9 cellular contexts compared by ENCODE assay signal in the genomic region with DNA sequence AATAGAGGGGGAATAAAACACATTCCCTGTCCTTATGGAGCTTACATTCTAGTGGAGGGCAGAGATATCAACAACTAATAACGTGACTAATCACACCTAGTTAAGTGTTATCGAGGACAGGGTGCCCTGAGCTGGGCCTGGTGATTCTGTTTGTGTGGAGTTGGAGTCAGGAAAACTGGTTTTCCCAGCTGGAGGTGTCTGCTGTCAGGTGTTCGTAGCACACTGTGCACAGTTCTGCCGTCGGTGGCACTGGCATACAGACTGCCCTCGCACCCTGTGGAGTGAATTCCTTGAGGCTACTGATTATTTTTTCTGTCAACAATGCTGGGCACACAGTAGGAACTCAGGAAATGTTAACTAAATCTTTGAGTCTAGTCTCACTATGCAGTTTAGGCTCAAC. TPM values are rescaled to one million over a fixed set of nuclear protein-coding genes. Genes with fewer than 3 reads are reported as not detected.
DNase-seq lines count a peak whose midpoint lies in the region; ATAC-seq and TF ChIP-seq lines count a peak whose summit lies in the region.
"Had no signal": no experiment of that assay in that cellular context is flagged by ENCODE, and none has a peak within 500 bp of the region (broad histone marks: within the 10 kb centered on the region; RNA-seq: fewer than 3 reads in every experiment).

No MANE protein-coding gene starts in this region.

- POLR2A ChIA-PET in Caco-2 (lab: Charles Lee): interaction anchor here (1.5 kb wide), 1 partner anchor 32 kb away, joined by 12 read pairs; a partner anchor contains a TSS

- TF ChIP-seq CTCF in Caco-2 (IDR thresholded peaks at IDR 0.05; ENCODE audit: insufficient read depth in 1 of 2, low read depth in 1 of 2, low read length in 1 of 2, severe bottlenecking in 1 of 2, unreplicated experiment in 1 of 2) (no peak), KMS-11 (conservative IDR thresholded peaks at IDR 0.05; ENCODE audit: low read depth, low read length) (no peak), tibial nerve (IDR thresholded peaks at IDR 0.05) (no peak)

- H3K36me3 Mint-ChIP-seq in Caco-2 (ENCODE audit: insufficient read depth, unreplicated experiment): peaks cover 21% of the 10 kb centered on the region
- H3K36me3 Mint-ChIP-seq in effector memory CD8-positive, alpha-beta T cell (ENCODE audit: insufficient read depth): peaks cover 9% of the 10 kb centered on the region

- no peak overlapping the region for H3K27ac ChIP-seq in KMS-11
- peak overlapping the region in 2 of 4 donors; percentile 90 to 97 for H3K27ac ChIP-seq in tibial nerve

- no peak for TF ChIP-seq EP300 in tibial nerve (IDR thresholded peaks at IDR 0.05)

- peak overlapping the region; percentile 87 for H3K27ac Mint-ChIP-seq in Caco-2 (ENCODE audit: unreplicated experiment)
- H3K27ac Mint-ChIP-seq in effector memory CD8-positive, alpha-beta T cell: peak overlapping the region; percentile 95 to 98

- CTCF ChIA-PET in Caco-2 (lab: Charles Lee): interaction anchor here (1.5 kb wide), 1 partner anchor 26 kb away, joined by 5 read pairs; no protein-coding TSS in a partner anchor

- no peaks in the 10 kb centered on the region for H4K20me1 ChIP-seq in KMS-11 (ENCODE audit: insufficient read depth)

- no peaks in the 10 kb centered on the region for H3K36me3 ChIP-seq in Caco-2 (ENCODE audit: control insufficient read depth, insufficient read depth, low read length)
- no peaks in the 10 kb centered on the region for H3K36me3 ChIP-seq in KMS-11 (ENCODE audit: insufficient read depth)
- H3K36me3 ChIP-seq in neuron (ENCODE audit: insufficient read depth, low read length): peaks cover 18% of the 10 kb centered on the region
- peaks cover 0 to 13% (median 0%) of the 10 kb centered on the region in 3 donors for H3K36me3 ChIP-seq in tibial nerve

- BruUV-seq in Caco-2 (replicated peaks; lab: Mats Ljungman, UMichigan): no TSS peak

- peak overlapping the region; percentile 92 for H3K4me3 Mint-ChIP-seq in Caco-2 (ENCODE audit: unreplicated experiment)
- H3K4me3 Mint-ChIP-seq in effector memory CD8-positive, alpha-beta T cell: peak overlapping the region; percentile 96 to 98

- 66 to 71% methylated on average over 6 of the region's 6 CpGs for WGBS in tibial nerve, 2 donors

- peaks cover 8% of the 10 kb centered on the region for H3K4me1 Mint-ChIP-seq in Caco-2 (ENCODE audit: low read depth, unreplicated experiment)
- H3K4me1 Mint-ChIP-seq in effector memory CD8-positive, alpha-beta T cell (ENCODE audit: low read depth in 2 of 2): peaks cover 34 to 35% of the 10 kb centered on the region in 2 donors

- H3K4me1 ChIP-seq in Caco-2 (peaks cover 5% of the 10 kb centered on the region; the same call in 1 of the 2 replicates), KMS-11 (ENCODE audit: low read depth, poor library complexity, severe bottlenecking) (peaks cover 11% of the 10 kb centered on the region), neuron (ENCODE audit: insufficient read depth, low read length) (peaks cover 11% of the 10 kb centered on the region), tibial nerve (peaks cover 0 to 34% (median 18%) of the 10 kb centered on the region in 4 donors)

- intact Hi-C loops in Caco-2 (cut with micrococcal nuclease; ENCODE audit: unreplicated experiment): no loop called here

- no peak overlapping the region for H3K9ac ChIP-seq in KMS-11

- DNase-seq in Caco-2 (peak in 1 of 2 experiments; percentile 16), tibial nerve (ENCODE audit: low spot score in 2 of 2) (no peak), NCI-H1694 treated with DMSO at 0.1 percent for 48 hours (lab: John Stamatoyannopoulos, UW) (no peak)
- no peak for DNase-seq in effector memory CD8-positive, alpha-beta T cell
- DNase-seq: Peyer's patch had no signal

- H3K9me3 ChIP-seq in Caco-2 (no peaks in the 10 kb centered on the region), neuron (ENCODE audit: low read length) (no peaks in the 10 kb centered on the region), tibial nerve (no peaks in the 10 kb centered on the region)
- H3K9me3 ChIP-seq: Peyer's patch had no signal

- no peaks in the 10 kb centered on the region for H3K9me3 Mint-ChIP-seq in Caco-2 (ENCODE audit: unreplicated experiment)
- no peaks in the 10 kb centered on the region for H3K9me3 Mint-ChIP-seq in effector memory CD8-positive, alpha-beta T cell

- H3K4me2 ChIP-seq in KMS-11: peak overlapping the region; percentile 60; the same call in 1 of the 2 replicates

- H3K27me3 ChIP-seq in Caco-2 (replicated peaks; ENCODE audit: control insufficient read depth, insufficient read depth, low read length): no peaks in the 10 kb centered on the region
- H3K27me3 ChIP-seq in KMS-11 (ENCODE audit: insufficient read depth, low read depth): no peaks in the 10 kb centered on the region
- H3K27me3 ChIP-seq in neuron (ENCODE audit: insufficient read depth, low read length): no peaks in the 10 kb centered on the region
- H3K27me3 ChIP-seq in tibial nerve: no peaks in the 10 kb centered on the region
- H3K27me3 ChIP-seq: Peyer's patch had no signal

- no peak overlapping the region; the same call in 1 of the 2 replicates for H3K4me3 ChIP-seq in Caco-2 (ENCODE audit: low read depth, low read length)
- H3K4me3 ChIP-seq in KMS-11 (IDR thresholded peaks at IDR 0.05; ENCODE audit: insufficient read depth, low read depth, low read length): no peak overlapping the region
- no peak overlapping the region for H3K4me3 ChIP-seq in neuron (ENCODE audit: low read length)
- H3K4me3 ChIP-seq in tibial nerve: peak overlapping the region in 1 of 4 donors; percentile 88

- no peak for ATAC-seq in effector memory CD8-positive, alpha-beta T cell (replicated peaks)
- ATAC-seq in GM19397 (IDR thresholded peaks at IDR 0.05; ENCODE audit: unreplicated experiment) (no peak), GM19023 (IDR thresholded peaks at IDR 0.05; ENCODE audit: unreplicated experiment) (no peak)

- no peaks in the 10 kb centered on the region for H3K27me3 Mint-ChIP-seq in Caco-2 (ENCODE audit: insufficient read depth, unreplicated experiment)
- no peaks in the 10 kb centered on the region for H3K27me3 Mint-ChIP-seq in effector memory CD8-positive, alpha-beta T cell

- TF ChIP-seq POLR2A in tibial nerve (IDR thresholded peaks at IDR 0.05): no peak

- H2AFZ ChIP-seq in KMS-11 (ENCODE audit: low read depth): peak overlapping the region; percentile 76; the same call in 1 of the 2 replicates
- H2AFZ ChIP-seq in neuron (ENCODE audit: low read depth, low read length): peak overlapping the region; percentile 60

- no peaks in the 10 kb centered on the region for H3K79me2 ChIP-seq in KMS-11 (ENCODE audit: insufficient read depth, low read depth)

RNA-seq across cellular contexts. Expression of a gene that starts 0.9 kb away (rescaled TPM):
- total RNA-seq in Caco-2 (2022) (9.8 and 10.1 TPM in 2 replicates), tibial nerve (10 to 100 TPM; 17.5 to 26.3 (median 19.4) TPM)

RNA-seq across cellular contexts. Expression of a gene that starts 32.1 kb away (rescaled TPM):
- total RNA-seq in Caco-2 (2022) (31.6 and 32.7 TPM in 2 replicates), tibial nerve (10 to 100 TPM; 20.1 to 34.1 (median 31.3) TPM)
